In genomic region chr6:124963416-124964083, GRCh38 we compare ENCODE assay signal across 9 cellular contexts. TPM values are rescaled to one million over a fixed set of nuclear protein-coding genes. Genes with fewer than 3 reads are reported as not detected.
A peak's percentile ranks its signal among the peaks of the same experiment; 100 is the strongest.
DNase-seq lines count a peak whose midpoint lies in the region; ATAC-seq, FAIRE-seq and TF ChIP-seq lines count a peak whose summit lies in the region.
"Had no signal": no experiment of that assay in that cellular context is flagged by ENCODE, and none has a peak within 500 bp of the region (broad histone marks: within the 10 kb centered on the region; RNA-seq: fewer than 3 reads in every experiment).

No MANE protein-coding gene starts in this region.

- CTCF ChIA-PET in A549 (lab: Yijun Ruan, JAX), result interaction anchor here (0.9 to 2.0 kb wide), 9 partner anchors 9 to 151 kb away, joined by 3 to 10 read pairs (median 4); no protein-coding TSS in a partner anchor

- POLR2A ChIA-PET in A549 (lab: Yijun Ruan, JAX), result interaction anchor here (0.6 to 0.7 kb wide), 2 partner anchors 36 to 147 kb away, joined by 3 read pairs; no protein-coding TSS in a partner anchor

- no peak for TF ChIP-seq EP300 in A549 (IDR thresholded peaks at IDR 0.05)

- TF ChIP-seq CTCF in A549 (IDR thresholded peaks at IDR 0.05) (no peak), astrocyte of the cerebellum (IDR thresholded peaks at IDR 0.05; ENCODE audit: low read depth, low read length, missing control alignments) (no peak), gastrocnemius medialis (IDR thresholded peaks at IDR 0.05 in 4 of 5, conservative IDR thresholded peaks at IDR 0.05 in 1 of 5) (no peak)

- no peak for FAIRE-seq in A549 (lab: Jason Lieb, UNC)
- FAIRE-seq: GM12878 had no signal

- H3K27me3 ChIP-seq in iPS-18a (ENCODE audit: control insufficient read depth, insufficient read depth, low read length) (peaks cover 33% of the 10 kb centered on the region), gastrocnemius medialis (no peaks in the 10 kb centered on the region)

- H3K36me3 ChIP-seq in iPS-18a (ENCODE audit: control insufficient read depth, low read depth, low read length) (no peaks in the 10 kb centered on the region), gastrocnemius medialis (no peaks in the 10 kb centered on the region)

- H3K9ac ChIP-seq in iPS-18a (ENCODE audit: low read length), result peak overlapping the region; percentile 42

- TF ChIP-seq POLR2A in A549 (IDR thresholded peaks at IDR 0.05; ENCODE audit: low read length) (no peak), gastrocnemius medialis (IDR thresholded peaks at IDR 0.05) (peak; percentile 9)

- DNase-seq in A549 (ENCODE audit: low read depth in 1 of 2, low spot score in 1 of 2) (peak in 1 of 2 experiments; percentile 22), HCEC 1CT (peak; percentile 52), astrocyte of the cerebellum (ENCODE audit: low read depth) (no peak), gastrocnemius medialis (no peak), ecto neural progenitor cell (ENCODE audit: low spot score) (no peak), activated gamma-delta T cell treated with Interleukin-2 at 50 U/mL for 16 hours (no peak)

- 0% methylated on average over 9 of the region's 9 CpGs for WGBS in A549 (ENCODE audit: missing lambda C conversion rate)

- in situ Hi-C loops in astrocyte of the cerebellum (cut with HindIII; ENCODE audit: low sequenced_read_pairs), result no loop called here
- in situ Hi-C loops in gastrocnemius medialis (cut with MboI; ENCODE audit: low sequenced_read_pairs in 4 of 4), result no loop called here

- H3K27ac ChIP-seq in A549 (peak overlapping the region; percentile 97 to 99), iPS-18a (ENCODE audit: low read length) (no peak overlapping the region), gastrocnemius medialis (peak overlapping the region; percentile 83 to 92 (median 90))

- H3K4me2 ChIP-seq in A549, result peak overlapping the region; percentile 90

- H3K4me1 ChIP-seq in A549 (peaks cover 46% of the 10 kb centered on the region), iPS-18a (ENCODE audit: control insufficient read depth, low read depth, low read length) (peaks cover 5% of the 10 kb centered on the region), gastrocnemius medialis (peaks cover 49 to 59% of the 10 kb centered on the region in 2 donors)

- H3K4me3 ChIP-seq in A549 (peak overlapping the region; percentile 82), astrocyte of the cerebellum (ENCODE audit: low read depth, low read length) (peak overlapping the region; percentile 66), iPS-18a (ENCODE audit: low read length) (peak overlapping the region; percentile 77), gastrocnemius medialis (peak overlapping the region; percentile 72 to 87 (median 81))
- H3K4me3 ChIP-seq: GM12878 had no signal

- peak; percentile 14 to 35; a peak in 4 of 6 replicates for ATAC-seq in A549
- ATAC-seq in gastrocnemius medialis, result peak; percentile 35 to 50
- ATAC-seq in HG03280 (IDR thresholded peaks at IDR 0.05; ENCODE audit: unreplicated experiment), result no peak
- ATAC-seq: GM12878 had no signal

- TF ChIP-seq RAD21 in A549 (conservative IDR thresholded peaks at IDR 0.05 in 1 of 2, IDR thresholded peaks at IDR 0.05 in 1 of 2), result no peak

- intact Hi-C loops in gastrocnemius medialis (cut with DNase I; ENCODE audit: low total_unique reads), result loop anchor here (5.0 to 10.0 kb wide), 3 partner anchors 341 to 821 kb away; partner anchors contain the start of genes HDDC2 and HEY2

- no peaks in the 10 kb centered on the region for H3K9me3 ChIP-seq in A549
- no peaks in the 10 kb centered on the region for H3K9me3 ChIP-seq in iPS-18a (ENCODE audit: control insufficient read depth, low read depth, low read length)
- H3K9me3 ChIP-seq in gastrocnemius medialis, result no peaks in the 10 kb centered on the region

TF ChIP-seq in A549, 52 proteins besides CTCF, POLR2A, EP300 and RAD21:
- TF ChIP-seq REST (IDR thresholded peaks at IDR 0.05) (no peak), ZC3H11A (IDR thresholded peaks at IDR 0.05) (no peak), SMC3 (IDR thresholded peaks at IDR 0.05) (no peak), HES2 (IDR thresholded peaks at IDR 0.05) (no peak), NPAS2 (CRISPR knock-in tag; IDR thresholded peaks at IDR 0.05; ENCODE audit: borderline replicate concordance) (no peak), ESRRA (IDR thresholded peaks at IDR 0.05; ENCODE audit: borderline replicate concordance, low read length) (no peak), HOXA7 (CRISPR knock-in tag; IDR thresholded peaks at IDR 0.05) (no peak), JUN (IDR thresholded peaks at IDR 0.05) (no peak), POLR2AphosphoS2 (conservative IDR thresholded peaks at IDR 0.05; ENCODE audit: low read length) (no peak), HMGXB4 (CRISPR knock-in tag; IDR thresholded peaks at IDR 0.05; ENCODE audit: borderline replicate concordance) (no peak), FOSB (CRISPR knock-in tag; IDR thresholded peaks at IDR 0.05) (no peak), MAZ (IDR thresholded peaks at IDR 0.05; ENCODE audit: borderline replicate concordance, low read depth, low read length) (no peak), BHLHE40 (IDR thresholded peaks at IDR 0.05; ENCODE audit: low read depth, low read length) (no peak), HOXB13 (CRISPR knock-in tag; IDR thresholded peaks at IDR 0.05; ENCODE audit: low read depth) (no peak), ZFP36 (IDR thresholded peaks at IDR 0.05; ENCODE audit: borderline replicate concordance, partially characterized antibody) (no peak), SREBF2 (IDR thresholded peaks at IDR 0.05) (no peak), ZNF302 (CRISPR knock-in tag; IDR thresholded peaks at IDR 0.05) (no peak)

RNA-seq across cellular contexts. Expression of gene RNF217, which starts 1.3 kb away (rescaled TPM):
- 20.0 and 22.3 TPM in 2 replicates for polyA plus RNA-seq in A549 (2011; rRNA removed)
- 4.9 and 5.0 TPM in 2 replicates for polyA plus RNA-seq in A549 (2012; cell fraction: cytosol; rRNA removed)
- 3.7 and 6.1 TPM in 2 replicates for polyA plus RNA-seq in A549 (2012; cell fraction: nucleus; rRNA removed)
- polyA plus RNA-seq in A549 (2017; fragmentation: RNase III; extraction: RNeasy Plus Mini Kit Qiagen cat#74134 plus additional on column Dnase treatment), result 4.7 to 9.9 TPM (median 5.7 TPM) in 3 replicates
- polyA minus RNA-seq in A549 (2011; rRNA and poly(A)+ RNA removed), result 40.8 and 46.5 TPM in 2 replicates
- total RNA-seq in gastrocnemius medialis, result 10 to 100 TPM in 3 of 4 donors, 1 to 10 TPM in 1; 4.5 to 15.5 (median 12.4) TPM
